ENCODE assay signal across 8 cellular contexts in the genomic region with DNA sequence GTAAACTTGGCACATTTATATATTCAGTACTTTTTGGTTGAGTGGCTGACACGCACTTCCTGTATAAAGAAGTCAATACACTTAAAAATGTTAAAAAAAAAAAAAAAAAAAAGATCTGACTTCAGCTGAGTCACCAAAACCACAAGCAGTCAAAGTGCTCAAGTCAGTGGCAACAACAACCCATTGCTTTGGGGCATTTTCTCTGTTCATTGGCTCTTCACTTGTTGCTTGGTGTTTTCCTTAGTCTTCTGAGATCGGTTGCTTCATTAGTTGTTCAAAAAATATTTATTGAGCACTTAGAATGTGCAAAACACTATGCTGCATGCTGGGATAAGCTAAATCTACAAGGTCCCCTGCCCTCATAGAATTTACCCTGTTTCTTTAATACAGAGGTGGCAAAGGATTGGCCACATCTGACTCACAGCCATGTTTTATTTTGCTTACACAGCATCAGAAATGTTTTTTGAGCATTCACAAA.
DNase-seq lines count a peak whose midpoint lies in the region; ATAC-seq lines count a peak whose summit lies in the region.

No MANE protein-coding gene starts in this region.

- peak; percentile 81 for ATAC-seq in HG02759 (IDR thresholded peaks at IDR 0.05; ENCODE audit: unreplicated experiment)
- peak; percentile 90 to 94 for ATAC-seq in activated T-cell treated with anti-CD3 and anti-CD28 coated beads, Interleukin-2, amount 50 U/mL, for 4 hours

- no peaks in the 10 kb centered on the region for H3K36me3 Mint-ChIP-seq in activated T-cell treated with anti-CD3 and anti-CD28 coated beads, Interleukin-2, amount 50 U/mL, for 4 hours (ENCODE audit: insufficient read depth)

- H3K27me3 Mint-ChIP-seq in activated T-cell treated with anti-CD3 and anti-CD28 coated beads, Interleukin-2, amount 50 U/mL, for 4 hours (ENCODE audit: low read depth): no peaks in the 10 kb centered on the region

- peak overlapping the region; percentile 74 for H3K4me3 Mint-ChIP-seq in activated T-cell treated with anti-CD3 and anti-CD28 coated beads, Interleukin-2, amount 50 U/mL, for 4 hours

- DNase-seq in NCI-H446 treated with DMSO at 0.1 percent for 48 hours (lab: John Stamatoyannopoulos, UW) (peak; percentile 20), NCI-H446 (lab: John Stamatoyannopoulos, UW) (no peak), NCI-H226 (peak; percentile 89), glomerular visceral epithelial cell (ENCODE audit: extremely low spot score) (peak; percentile 76), NCI-H774 (lab: John Stamatoyannopoulos, UW) (no peak)
- DNase-seq in activated T-cell treated with anti-CD3 and anti-CD28 coated beads, Interleukin-2, amount 50 U/mL, for 4 hours: peak; percentile 33
- DNase-seq in stimulated activated CD8-positive, alpha-beta memory T cell treated with anti-CD3 and anti-CD28 coated beads, Interleukin-15, amount 100 ng/mL, for 48 hours (ENCODE audit: low read depth in 2 of 2): peak; percentile 13 to 24

- H3K9me3 Mint-ChIP-seq in activated T-cell treated with anti-CD3 and anti-CD28 coated beads, Interleukin-2, amount 50 U/mL, for 4 hours: no peaks in the 10 kb centered on the region

- peaks cover 61% of the 10 kb centered on the region for H3K4me1 Mint-ChIP-seq in activated T-cell treated with anti-CD3 and anti-CD28 coated beads, Interleukin-2, amount 50 U/mL, for 4 hours (ENCODE audit: low read depth)

Comparison
In these comparisons a context has a peak if more than half of its experiments do, and no peak if none do; other contexts are left out.
1. DNase-seq: peak in NCI-H446 treated with DMSO at 0.1 percent for 48 hours (single experiment), NCI-H226 (single experiment), activated T-cell treated with anti-CD3 and anti-CD28 coated beads, Interleukin-2, amount 50 U/mL, for 4 hours (single experiment), glomerular visceral epithelial cell (single experiment) and stimulated activated CD8-positive, alpha-beta memory T cell treated with anti-CD3 and anti-CD28 coated beads, Interleukin-15, amount 100 ng/mL, for 48 hours (2 of 2); none in NCI-H446 (0 of 2) and NCI-H774 (single experiment).